Comparison of ENCODE assay signal across 10 cellular contexts in the genomic region with DNA sequence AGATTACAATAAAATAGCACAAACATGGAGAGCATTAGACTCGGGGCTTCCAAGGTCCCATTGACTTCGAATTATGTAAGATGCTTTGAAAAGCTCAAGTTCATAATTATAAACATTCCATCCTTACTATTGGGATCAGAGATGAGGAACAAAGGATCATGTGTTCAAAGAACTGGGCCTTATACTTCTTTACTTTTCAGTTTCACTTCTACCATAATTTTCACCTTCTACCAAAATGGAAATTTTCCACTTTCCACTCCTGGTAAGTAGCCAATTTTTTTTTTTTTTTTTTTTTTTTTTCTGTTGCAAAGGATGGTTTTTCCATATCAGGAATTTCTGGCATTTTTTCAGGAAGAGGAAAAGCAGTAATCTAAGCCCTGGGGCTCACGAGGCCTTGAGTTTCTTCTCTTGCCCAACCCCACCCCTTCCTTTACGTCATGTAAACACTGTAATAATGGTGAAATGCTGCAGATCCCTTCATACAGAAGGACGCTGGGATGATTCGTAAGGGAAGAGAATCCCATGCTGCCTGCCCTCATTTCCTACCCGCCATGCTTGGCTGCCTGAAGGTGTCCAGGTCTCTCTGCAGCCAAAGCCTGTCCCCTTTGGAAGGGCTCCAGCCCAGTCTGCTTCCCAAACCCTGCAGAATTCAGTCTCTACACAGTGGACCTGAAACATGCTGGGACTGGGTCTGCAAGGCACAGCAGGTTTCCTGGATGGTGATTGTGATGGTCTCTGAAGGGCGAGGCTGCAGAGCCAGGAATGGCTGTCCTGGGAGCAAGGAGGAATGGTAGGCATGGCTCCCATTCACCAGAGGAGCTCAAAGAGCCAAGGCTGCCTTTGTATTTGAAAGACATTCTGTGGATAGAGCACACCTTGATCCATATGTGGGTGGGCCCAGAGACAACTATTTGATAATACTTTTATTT. TPM values are rescaled to one million over a fixed set of nuclear protein-coding genes. Genes with fewer than 3 reads are reported as not detected.
DNase-seq lines count a peak whose midpoint lies in the region; ATAC-seq and TF ChIP-seq lines count a peak whose summit lies in the region.
"Had no signal": no experiment of that assay in that cellular context is flagged by ENCODE, and none has a peak within 500 bp of the region (broad histone marks: within the 10 kb centered on the region; RNA-seq: fewer than 3 reads in every experiment).

No MANE protein-coding gene starts in this region.

- no peaks in the 10 kb centered on the region for H3K79me1 ChIP-seq in mesenchymal stem cell (replicated peaks; ENCODE audit: low read length, poor library complexity, severe bottlenecking)

- H3K4me3 ChIP-seq in mesenchymal stem cell (ENCODE audit: insufficient read depth in 1 of 2, low read depth in 1 of 2, low read length in 2 of 2) (no peak overlapping the region), thyroid gland (replicated peaks in 1 of 3) (no peak overlapping the region)

- WGBS in mesenchymal stem cell = 43% methylated on average over 6 of the region's 8 CpGs
- 52 to 70% methylated on average over 7 to 8 of the region's 8 CpGs for WGBS in thyroid gland, 2 donors

- no peak for TF ChIP-seq CTCF in thyroid gland (IDR thresholded peaks at IDR 0.05)

- H3K27ac ChIP-seq in mesenchymal stem cell (ENCODE audit: low read length, poor library complexity, severe bottlenecking) (no peak overlapping the region), thyroid gland (peak overlapping the region; percentile 23 to 82 (median 77))

- H2BK5ac ChIP-seq in mesenchymal stem cell (ENCODE audit: low read depth, low read length, poor library complexity, severe bottlenecking) = no peak overlapping the region

- H2BK120ac ChIP-seq in mesenchymal stem cell (ENCODE audit: low read depth, low read length) = no peak overlapping the region

- TF ChIP-seq POLR2A in thyroid gland (IDR thresholded peaks at IDR 0.05) = peak in 1 of 2 donors; percentile 18

- no peak overlapping the region for H3K14ac ChIP-seq in mesenchymal stem cell (ENCODE audit: low read length in 2 of 2)

- H3K36me3 ChIP-seq in mesenchymal stem cell (ENCODE audit: control insufficient read depth in 1 of 2, insufficient read depth in 2 of 2, low read depth in 1 of 2, low read length in 2 of 2) = no peaks in the 10 kb centered on the region
- no peaks in the 10 kb centered on the region for H3K36me3 ChIP-seq in thyroid gland

- ATAC-seq in GM21786 (IDR thresholded peaks at IDR 0.05; ENCODE audit: unreplicated experiment) = no peak

- H3K4me1 ChIP-seq in mesenchymal stem cell (ENCODE audit: control insufficient read depth, insufficient read depth, low read depth, low read length) (peaks cover 3% of the 10 kb centered on the region), thyroid gland (peaks cover 16 to 21% of the 10 kb centered on the region in 2 donors)

- H3K9me3 ChIP-seq in mesenchymal stem cell (ENCODE audit: control insufficient read depth, low read length) (peaks cover 5% of the 10 kb centered on the region), thyroid gland (no peaks in the 10 kb centered on the region)

- peak overlapping the region; percentile 85 for H4K8ac ChIP-seq in mesenchymal stem cell (ENCODE audit: low read length)

- no peak overlapping the region for H2AK5ac ChIP-seq in mesenchymal stem cell (ENCODE audit: low read length, severe bottlenecking)

- no peak overlapping the region for H3K4ac ChIP-seq in mesenchymal stem cell (ENCODE audit: low read depth in 1 of 2, low read length in 2 of 2)

- DNase-seq in NCI-H446 treated with DMSO at 0.1 percent for 48 hours (lab: John Stamatoyannopoulos, UW) = peak; percentile 28
- peak; percentile 68 for DNase-seq in epidermal melanocyte (ENCODE audit: insufficient read length, low spot score)
- DNase-seq in mesenchymal stem cell = peak; percentile 90
- peak; percentile 39 to 55 for DNase-seq in thyroid gland
- no peak for DNase-seq in NCI-H2196 treated with DMSO at 0.1 percent for 48 hours (lab: John Stamatoyannopoulos, UW; ENCODE audit: unreplicated experiment)
- DNase-seq in NCI-H1092 treated with DMSO at 0.1 percent for 48 hours (lab: John Stamatoyannopoulos, UW) = no peak
- DNase-seq: activated CD4-positive, CD25-positive, alpha-beta regulatory T cell; activated gamma-delta T cell treated with Interleukin-2 at 50 U/mL for 16 hours; Kasumi-1 had no signal

- H2BK15ac ChIP-seq in mesenchymal stem cell (ENCODE audit: low read depth, poor library complexity, severe bottlenecking) = no peak overlapping the region

- peak overlapping the region; percentile 37 for H3K9ac ChIP-seq in mesenchymal stem cell (ENCODE audit: low read length)

- peak overlapping the region; percentile 3 to 83 for H3K18ac ChIP-seq in mesenchymal stem cell (ENCODE audit: low read depth in 1 of 2, low read length in 2 of 2)

- H3K23ac ChIP-seq in mesenchymal stem cell (ENCODE audit: low read length in 2 of 2) = no peak overlapping the region

- intact Hi-C loops in thyroid gland (cut with DNase I) = no loop called here

- peak overlapping the region in 1 of 2 experiments; percentile 0 for H2BK12ac ChIP-seq in mesenchymal stem cell (ENCODE audit: low read length in 2 of 2)

- peak overlapping the region; percentile 22 for H3K4me2 ChIP-seq in mesenchymal stem cell (ENCODE audit: low read length, poor library complexity, severe bottlenecking)

- peak overlapping the region; percentile 87 for H4K91ac ChIP-seq in mesenchymal stem cell (ENCODE audit: low read length)

- peaks cover 0 to 12% of the 10 kb centered on the region in 2 experiments for H3K27me3 ChIP-seq in mesenchymal stem cell (ENCODE audit: control insufficient read depth in 1 of 2, insufficient read depth in 1 of 2, low read length in 2 of 2)
- no peaks in the 10 kb centered on the region for H3K27me3 ChIP-seq in thyroid gland

- peak overlapping the region; percentile 3 for H2AFZ ChIP-seq in mesenchymal stem cell (ENCODE audit: low read depth, low read length)

RNA-seq across cellular contexts. Expression of gene EFR3B, which starts 56.9 kb away (rescaled TPM):
- polyA plus RNA-seq in mesenchymal stem cell (2013, experiment 1 of 2) = 0.37 TPM
- polyA plus RNA-seq in mesenchymal stem cell (2013, experiment 2 of 2) = 0.44 TPM
- total RNA-seq in thyroid gland = 10 to 100 TPM; 17.3 to 21.5 (median 20.0) TPM

Comparison
In these comparisons a context has a peak if more than half of its experiments do, and no peak if none do; other contexts are left out.
1. DNase-seq: peak in NCI-H446 treated with DMSO at 0.1 percent for 48 hours (single experiment), epidermal melanocyte (single experiment), mesenchymal stem cell (single experiment) and thyroid gland (2 of 2); none in NCI-H2196 treated with DMSO at 0.1 percent for 48 hours (single experiment) and NCI-H1092 treated with DMSO at 0.1 percent for 48 hours (single experiment).